21 cellular contexts compared by ENCODE assay signal in the genomic region with DNA sequence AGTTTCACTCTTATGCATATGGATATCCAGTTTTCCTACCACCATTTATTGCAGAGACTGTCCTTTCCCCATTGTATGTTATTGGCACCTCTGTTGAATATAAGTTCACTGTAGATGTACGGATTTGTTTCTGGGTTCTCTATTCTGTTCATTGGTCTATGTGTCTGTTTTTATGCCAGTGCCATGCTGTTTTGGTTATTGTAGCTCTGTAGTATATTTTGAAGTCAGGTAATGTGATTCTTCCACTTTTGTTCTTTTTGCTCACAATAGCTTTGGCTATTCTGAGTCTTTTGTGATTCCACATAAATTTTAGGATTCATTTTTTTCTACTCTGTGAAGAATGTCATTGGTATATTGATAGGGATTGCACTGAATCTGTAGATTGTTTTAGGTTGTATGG. TPM values are rescaled to one million over a fixed set of nuclear protein-coding genes. Genes with fewer than 3 reads are reported as not detected.
DNase-seq lines count a peak whose midpoint lies in the region; ATAC-seq, FAIRE-seq and TF ChIP-seq lines count a peak whose summit lies in the region.
"Had no signal": no experiment of that assay in that cellular context is flagged by ENCODE, and none has a peak within 500 bp of the region (broad histone marks: within the 10 kb centered on the region; RNA-seq: fewer than 3 reads in every experiment).

No MANE protein-coding gene starts in this region.

- TF ChIP-seq EP300 in K562 (IDR thresholded peaks at IDR 0.05; ENCODE audit: low read length): no peak

- no peaks in the 10 kb centered on the region for H3K27me3 Mint-ChIP-seq in nephron progenitor cell (ENCODE audit: low read depth, poor library complexity)
- H3K27me3 Mint-ChIP-seq in WTC11 (ENCODE audit: low read depth): no peaks in the 10 kb centered on the region
- H3K27me3 Mint-ChIP-seq: B cell; CD4-positive, alpha-beta T cell; CD8-positive, alpha-beta memory T cell had no signal

- H3K9me1 ChIP-seq in K562 (ENCODE audit: control insufficient read depth, insufficient read depth, low read length): no peaks in the 10 kb centered on the region

- TF ChIP-seq POLR2A in HCT116 (IDR thresholded peaks at IDR 0.05; ENCODE audit: borderline replicate concordance, extremely low read depth, insufficient read depth, insufficient read length) (no peak), K562 (conservative IDR thresholded peaks at IDR 0.05) (no peak)

- CTCF ChIA-PET in HCT116 (lab: Charles Lee) (no interaction called here), K562 (lab: Yijun Ruan, JAX; ENCODE audit: low intra/inter-chr PET ratio) (no interaction called here), mammary epithelial cell (lab: Charles Lee; ENCODE audit: low non-redundant PET) (no interaction called here), WTC11 (lab: Charles Lee) (interaction anchor here (1.0 kb wide), 1 partner anchor 48 kb away, joined by 3 read pairs; no protein-coding TSS in a partner anchor)

- no peak for TF ChIP-seq RAD21 in HCT116 (IDR thresholded peaks at IDR 0.05; ENCODE audit: low read depth)
- TF ChIP-seq RAD21 in K562 (CRISPR knock-in tag; conservative IDR thresholded peaks at IDR 0.05 in 1 of 2, IDR thresholded peaks at IDR 0.05 in 1 of 2): no peak

- in situ Hi-C loops in K562 (cut with MboI): no loop called here
- in situ Hi-C loops in mammary epithelial cell (cut with MboI; ENCODE audit: low sequenced_read_pairs in 2 of 2): no loop called here

- H3K27ac Mint-ChIP-seq in nephron progenitor cell: peak overlapping the region; percentile 22
- H3K27ac Mint-ChIP-seq in WTC11: no peak overlapping the region
- H3K27ac Mint-ChIP-seq: B cell; CD4-positive, alpha-beta T cell; GM23338 had no signal

- POLR2A ChIA-PET in HCT116 (lab: Charles Lee): no interaction called here
- POLR2A ChIA-PET in K562 (lab: Yijun Ruan, JAX): interaction anchor here (0.5 to 0.6 kb wide), 2 partner anchors 11 to 117 kb away, joined by 3 to 4 read pairs; no protein-coding TSS in a partner anchor
- POLR2A ChIA-PET in WTC11 (lab: Charles Lee): interaction anchor here (0.6 kb wide), 1 partner anchor 138 kb away, joined by 3 read pairs; no protein-coding TSS in a partner anchor

- H2AFZ ChIP-seq in HCT116 (ENCODE audit: low read depth, low read length, poor library complexity, severe bottlenecking) (no peak overlapping the region), K562 (ENCODE audit: low read depth, low read length) (no peak overlapping the region), mammary epithelial cell (ENCODE audit: low read depth, low read length) (no peak overlapping the region)
- H2AFZ ChIP-seq: GM23338 had no signal

- BruUV-seq in HCT116 (replicated peaks; lab: Mats Ljungman, UMichigan) (no TSS peak), K562 (replicated peaks; lab: Mats Ljungman, UMichigan) (no TSS peak), mammary epithelial cell (replicated peaks; lab: Mats Ljungman, UMichigan) (no TSS peak)

- no peak overlapping the region for H3K27ac ChIP-seq in HCT116 (ENCODE audit: low read depth, low read length)
- no peak overlapping the region for H3K27ac ChIP-seq in K562 (ENCODE audit: extremely low read depth, low read depth, low read length)
- no peak overlapping the region for H3K27ac ChIP-seq in mammary epithelial cell (ENCODE audit: insufficient read depth, low read depth, low read length)
- H3K27ac ChIP-seq: BLaER1, C4-2B had no signal

- H4K20me1 ChIP-seq in HCT116 (ENCODE audit: insufficient read depth) (no peaks in the 10 kb centered on the region), K562 (replicated peaks; ENCODE audit: control insufficient read depth, insufficient read depth, low read length) (no peaks in the 10 kb centered on the region), mammary epithelial cell (ENCODE audit: insufficient read depth, low read length) (no peaks in the 10 kb centered on the region)
- H4K20me1 ChIP-seq: BLaER1 had no signal

- dilution Hi-C loops in mammary epithelial cell (cut with HindIII; ENCODE audit: low sequenced_read_pairs): no loop called here

- whole genome bisulfite sequencing in K562 (ENCODE audit: insufficient coverage, low coverage, missing lambda C conversion rate): 11% methylated on average over 1 of the region's 1 CpG
- 62% methylated on average over 1 of the region's 1 CpG for WGBS in mammary epithelial cell (ENCODE audit: low coverage, missing lambda C conversion rate)

- H3K4me3 ChIP-seq in HCT116 (replicated peaks in 1 of 2; ENCODE audit: low read depth in 1 of 2, low read length in 2 of 2) (no peak overlapping the region), K562 (no peak overlapping the region), mammary epithelial cell (replicated peaks in 1 of 3; ENCODE audit: insufficient read depth in 1 of 3, low read depth in 2 of 3, low read length in 3 of 3) (no peak overlapping the region)
- H3K4me3 ChIP-seq: BLaER1, GM12878, GM23338, HAP-1 had no signal

- H3K36me3 ChIP-seq in HCT116 (ENCODE audit: control insufficient read depth in 1 of 2, insufficient read depth in 2 of 2, low read length in 2 of 2): no peaks in the 10 kb centered on the region
- H3K36me3 ChIP-seq in K562 (ENCODE audit: control insufficient read depth, insufficient read depth, low read length): no peaks in the 10 kb centered on the region
- no peaks in the 10 kb centered on the region for H3K36me3 ChIP-seq in mammary epithelial cell (ENCODE audit: insufficient read depth, low read length)
- H3K36me3 ChIP-seq: BLaER1 had no signal

- no peaks in the 10 kb centered on the region for H3K9me2 ChIP-seq in HCT116 (ENCODE audit: insufficient read depth)

- H3K4me1 ChIP-seq in HCT116 (ENCODE audit: control insufficient read depth in 1 of 2, insufficient read depth in 2 of 2, low read length in 2 of 2): no peaks in the 10 kb centered on the region
- H3K4me1 ChIP-seq in K562 (replicated peaks in 1 of 2; ENCODE audit: control insufficient read depth in 2 of 2, insufficient read depth in 2 of 2, low read length in 2 of 2): no peaks in the 10 kb centered on the region
- H3K4me1 ChIP-seq in mammary epithelial cell (ENCODE audit: insufficient read depth, low read length): no peaks in the 10 kb centered on the region
- H3K4me1 ChIP-seq: BLaER1 had no signal

- no peak for FAIRE-seq in K562 (lab: Jason Lieb, UNC)
- FAIRE-seq: D721Med, GM12878, GM19239, H54 had no signal

- H3K4me1 Mint-ChIP-seq in nephron progenitor cell: no peaks in the 10 kb centered on the region
- H3K4me1 Mint-ChIP-seq in WTC11: peaks cover 8% of the 10 kb centered on the region
- H3K4me1 Mint-ChIP-seq: CD8-positive, alpha-beta memory T cell had no signal

- H3K36me3 Mint-ChIP-seq in nephron progenitor cell (ENCODE audit: low read depth) (no peaks in the 10 kb centered on the region), WTC11 (no peaks in the 10 kb centered on the region)
- H3K36me3 Mint-ChIP-seq: CD8-positive, alpha-beta memory T cell had no signal

- H3K4me3 Mint-ChIP-seq in nephron progenitor cell (no peak overlapping the region), WTC11 (no peak overlapping the region)
- H3K4me3 Mint-ChIP-seq: B cell; CD4-positive, alpha-beta T cell; CD8-positive, alpha-beta memory T cell; GM23338 had no signal

- H3K9ac ChIP-seq in HCT116 (ENCODE audit: low read length) (no peak overlapping the region), K562 (ENCODE audit: insufficient read depth in 1 of 2, low read depth in 2 of 2, low read length in 2 of 2) (no peak overlapping the region), mammary epithelial cell (ENCODE audit: insufficient read depth, low read length) (no peak overlapping the region)
- H3K9ac ChIP-seq: BLaER1 had no signal

- H3K27me3 ChIP-seq in HCT116 (ENCODE audit: insufficient read depth, low read length) (no peaks in the 10 kb centered on the region), K562 (ENCODE audit: control insufficient read depth in 2 of 2, insufficient read depth in 2 of 2, low read length in 2 of 2) (no peaks in the 10 kb centered on the region), mammary epithelial cell (ENCODE audit: insufficient read depth, low read length) (no peaks in the 10 kb centered on the region)
- H3K27me3 ChIP-seq: BLaER1 had no signal

- TF ChIP-seq CTCF in HCT116 (IDR thresholded peaks at IDR 0.05 in 2 of 3, conservative IDR thresholded peaks at IDR 0.05 in 1 of 3; ENCODE audit: borderline replicate concordance in 1 of 3, insufficient read depth in 1 of 3, low read depth in 2 of 3, low read length in 2 of 3): no peak
- TF ChIP-seq CTCF in K562 (IDR thresholded peaks at IDR 0.05 in 2 of 3, conservative IDR thresholded peaks at IDR 0.05 in 1 of 3; ENCODE audit: insufficient read depth in 2 of 3, low read depth in 1 of 3, low read length in 3 of 3): no peak
- TF ChIP-seq CTCF in nephron progenitor cell (IDR thresholded peaks at IDR 0.05): no peak
- no peak for TF ChIP-seq CTCF in mammary epithelial cell (conservative IDR thresholded peaks at IDR 0.05 in 1 of 2, IDR thresholded peaks at IDR 0.05 in 1 of 2; ENCODE audit: extremely low read depth in 1 of 2, insufficient read depth in 1 of 2, low read depth in 1 of 2, low read length in 2 of 2)
- no peak for TF ChIP-seq CTCF in WTC11 (IDR thresholded peaks at IDR 0.05)

- RAD21 ChIA-PET in HCT116 (lab: Charles Lee; ENCODE audit: low non-redundant PET in 1 of 2, low total read pairs in 2 of 2, uncharacterized antibody in 2 of 2, unreplicated experiment in 2 of 2): no interaction called here

- peaks cover 0 to 9% of the 10 kb centered on the region in 2 experiments; a peak in 1 of 4 replicates for H3K9me3 ChIP-seq in HCT116 (ENCODE audit: control insufficient read depth in 1 of 2, insufficient read depth in 1 of 2, low read depth in 1 of 2, low read length in 2 of 2)
- no peaks in the 10 kb centered on the region for H3K9me3 ChIP-seq in K562 (replicated peaks; ENCODE audit: control insufficient read depth, insufficient read depth, low read depth, low read length)
- peaks cover 3% of the 10 kb centered on the region for H3K9me3 ChIP-seq in mammary epithelial cell (replicated peaks; ENCODE audit: insufficient read depth, low read length)

- no peaks in the 10 kb centered on the region for H3K79me2 ChIP-seq in HCT116 (ENCODE audit: insufficient read depth, low read length)
- H3K79me2 ChIP-seq in K562 (ENCODE audit: control insufficient read depth, insufficient read depth, low read length): no peaks in the 10 kb centered on the region
- H3K79me2 ChIP-seq in mammary epithelial cell (ENCODE audit: insufficient read depth, low read length): no peaks in the 10 kb centered on the region

- no peak for ATAC-seq in HCT116
- ATAC-seq in K562: no peak
- no peak for ATAC-seq in WTC11
- ATAC-seq: GM12878, GM23338 had no signal

- H3K9me3 Mint-ChIP-seq in nephron progenitor cell: peaks cover 45% of the 10 kb centered on the region
- H3K9me3 Mint-ChIP-seq in WTC11: peaks cover 20% of the 10 kb centered on the region
- H3K9me3 Mint-ChIP-seq: CD4-positive, alpha-beta T cell had no signal

- H3K4me2 ChIP-seq in HCT116 (ENCODE audit: low read length): no peak overlapping the region
- H3K4me2 ChIP-seq in K562 (ENCODE audit: insufficient read depth, low read length): no peak overlapping the region
- no peak overlapping the region for H3K4me2 ChIP-seq in mammary epithelial cell (ENCODE audit: insufficient read depth, low read depth, low read length)
- H3K4me2 ChIP-seq: BLaER1, GM23338 had no signal

- intact Hi-C loops in HCT116 (cut with micrococcal nuclease) (no loop called here), K562 (cut with micrococcal nuclease) (no loop called here), mammary epithelial cell (cut with micrococcal nuclease) (no loop called here)

- DNase-seq in HCT116 (ENCODE audit: low read depth, low spot score) (no peak), K562 (ENCODE audit: extremely low read depth in 1 of 4, low spot score in 3 of 4) (no peak), nephron progenitor cell (no peak), mammary epithelial cell (no peak), WTC11 (ENCODE audit: low spot score) (no peak), CD1c-positive myeloid dendritic cell (ENCODE audit: extremely low spot score) (no peak)
- DNase-seq: CD4-positive, alpha-beta T cell; CD8-positive, alpha-beta memory T cell; DMS 273 treated with DMSO at 0.1 percent for 48 hours; DMS79; EL; GDM1 had no signal

RNA-seq across cellular contexts. Expression of gene CCNB1, which starts 26.1 kb away (rescaled TPM):
- total RNA-seq in HCT116 (2021; ENCODE audit: unreplicated experiment): 281 TPM
- 279 and 300 TPM in 2 replicates for polyA plus RNA-seq in HCT116 (2012)
- total RNA-seq in K562 (2011; cell fraction: chromatin; rRNA removed; ENCODE audit: low replicate concordance): 73.7 and 121 TPM in 2 replicates
- 60.7 and 76.7 TPM in 2 replicates for total RNA-seq in K562 (2011; cell fraction: nucleolus; rRNA removed)
- total RNA-seq in K562 (2011; cell fraction: nucleoplasm; rRNA removed): 83.0 and 89.8 TPM in 2 replicates
- total RNA-seq in K562 (2014; rRNA removed): 165 and 208 TPM in 2 replicates
- total RNA-seq in K562 (2014; rRNA removed; fragmentation: Illumina TruSeq; extraction: Trizol): 271 and 288 TPM in 2 replicates
- 267 and 270 TPM in 2 replicates for total RNA-seq in K562 (2015; rRNA removed; fragmentation: Illumina TruSeq; extraction: Trizol)
- total RNA-seq in K562 (2021): 256 and 260 TPM in 2 replicates
- polyA plus RNA-seq in K562 (2011; rRNA removed): 306 and 361 TPM in 2 replicates
- polyA plus RNA-seq in K562 (2011; cell fraction: cytosol; rRNA removed): 87.6 and 130 TPM in 2 replicates
- polyA plus RNA-seq in K562 (2011; cell fraction: nucleus; rRNA removed): 127 and 167 TPM in 2 replicates
- polyA plus RNA-seq in K562 (2012): 165 and 326 TPM in 2 replicates
- polyA plus RNA-seq in K562 (2014; fragmentation: Illumina TruSeq; extraction: Trizol): 277 and 295 TPM in 2 replicates
- 100 to 1,000 TPM; 469 to 679 TPM for polyA plus RNA-seq in K562 (2014; fragmentation: Nextera tagmentation; extraction: Ambion mirVana)
- polyA plus RNA-seq in K562 (2014; rRNA removed): 231 and 236 TPM in 2 replicates
- 176 and 227 TPM in 2 replicates for polyA minus RNA-seq in K562 (2011; rRNA and poly(A)+ RNA removed)
- 95.8 and 118 TPM in 2 replicates for polyA minus RNA-seq in K562 (2011; cell fraction: cytosol; rRNA and poly(A)+ RNA removed)
- 32.0 and 58.3 TPM in 2 replicates for polyA minus RNA-seq in K562 (2011; cell fraction: nucleus; rRNA and poly(A)+ RNA removed)
- 100 to 1,000 TPM in 1 of 2 donors, 10 to 100 TPM in 1; 22.5 to 151 TPM for total RNA-seq in mammary epithelial cell
- polyA plus RNA-seq in mammary epithelial cell: 158 TPM
- 134 TPM for polyA minus RNA-seq in mammary epithelial cell
- total RNA-seq in WTC11 (2021): 277 to 312 TPM (median 282 TPM) in 3 replicates

RNA-seq across cellular contexts. Expression of gene SLC30A5, which starts 47.0 kb away (rescaled TPM):
- total RNA-seq in HCT116 (2021; ENCODE audit: unreplicated experiment) (50.0 TPM), K562 (2014; rRNA removed) (82.7 and 92.5 TPM in 2 replicates), K562 (2014; rRNA removed; fragmentation: Illumina TruSeq; extraction: Trizol) (62.5 and 74.6 TPM in 2 replicates), K562 (2015; rRNA removed; fragmentation: Illumina TruSeq; extraction: Trizol) (72.0 and 79.6 TPM in 2 replicates), K562 (2021) (52.8 and 54.6 TPM in 2 replicates), mammary epithelial cell (10 to 100 TPM; 47.8 to 48.5 TPM), WTC11 (2021) (32.2 to 37.4 TPM (median 34.1 TPM) in 3 replicates)
- polyA plus RNA-seq in HCT116 (2012): 24.1 and 40.2 TPM in 2 replicates
- total RNA-seq in K562 (2011; cell fraction: chromatin; rRNA removed; ENCODE audit: low replicate concordance): 49.3 and 95.0 TPM in 2 replicates
- 83.7 and 85.8 TPM in 2 replicates for total RNA-seq in K562 (2011; cell fraction: nucleolus; rRNA removed)
- 94.5 and 101 TPM in 2 replicates for total RNA-seq in K562 (2011; cell fraction: nucleoplasm; rRNA removed)
- polyA plus RNA-seq in K562 (2011; rRNA removed) (64.9 and 68.7 TPM in 2 replicates), K562 (2014; fragmentation: Illumina TruSeq; extraction: Trizol) (58.6 and 86.8 TPM in 2 replicates), K562 (2014; fragmentation: Nextera tagmentation; extraction: Ambion mirVana) (10 to 100 TPM; 22.9 to 27.1 TPM), K562 (2014; rRNA removed) (41.4 and 47.3 TPM in 2 replicates), mammary epithelial cell (17.7 TPM)
- 49.5 and 54.9 TPM in 2 replicates for polyA plus RNA-seq in K562 (2011; cell fraction: cytosol; rRNA removed)
- polyA plus RNA-seq in K562 (2011; cell fraction: nucleus; rRNA removed): 42.5 and 48.9 TPM in 2 replicates
- 36.6 and 59.2 TPM in 2 replicates for polyA plus RNA-seq in K562 (2012)
- 86.4 and 102 TPM in 2 replicates for polyA minus RNA-seq in K562 (2011; rRNA and poly(A)+ RNA removed)
- polyA minus RNA-seq in K562 (2011; cell fraction: cytosol; rRNA and poly(A)+ RNA removed): 53.2 and 76.2 TPM in 2 replicates
- 17.5 and 29.4 TPM in 2 replicates for polyA minus RNA-seq in K562 (2011; cell fraction: nucleus; rRNA and poly(A)+ RNA removed)
- 22.3 TPM for polyA minus RNA-seq in mammary epithelial cell

RNA-seq across cellular contexts. Expression of gene CENPH, which starts 48.6 kb away (rescaled TPM):
- total RNA-seq in HCT116 (2021; ENCODE audit: unreplicated experiment) (23.4 TPM), K562 (2014; rRNA removed) (77.2 and 111 TPM in 2 replicates), K562 (2014; rRNA removed; fragmentation: Illumina TruSeq; extraction: Trizol) (95.5 and 120 TPM in 2 replicates), K562 (2015; rRNA removed; fragmentation: Illumina TruSeq; extraction: Trizol) (66.9 and 71.6 TPM in 2 replicates), K562 (2021) (72.1 and 73.0 TPM in 2 replicates), mammary epithelial cell (10 to 100 TPM in 1 of 2 donors, 1 to 10 TPM in 1; 3.3 to 26.3 TPM), WTC11 (2021) (79.0 to 87.4 TPM (median 86.4 TPM) in 3 replicates)
- 12.8 and 16.1 TPM in 2 replicates for polyA plus RNA-seq in HCT116 (2012)
- total RNA-seq in K562 (2011; cell fraction: chromatin; rRNA removed; ENCODE audit: low replicate concordance): 15.7 and 27.1 TPM in 2 replicates
- total RNA-seq in K562 (2011; cell fraction: nucleolus; rRNA removed): 11.6 and 13.7 TPM in 2 replicates
- total RNA-seq in K562 (2011; cell fraction: nucleoplasm; rRNA removed): 19.9 and 24.4 TPM in 2 replicates
- polyA plus RNA-seq in K562 (2011; rRNA removed) (61.6 and 75.3 TPM in 2 replicates), K562 (2014; fragmentation: Illumina TruSeq; extraction: Trizol) (68.0 and 74.9 TPM in 2 replicates), K562 (2014; fragmentation: Nextera tagmentation; extraction: Ambion mirVana) (10 to 100 TPM; 10.5 to 18.2 TPM), K562 (2014; rRNA removed) (103 and 124 TPM in 2 replicates), mammary epithelial cell (12.6 TPM)
- 34.2 and 69.1 TPM in 2 replicates for polyA plus RNA-seq in K562 (2011; cell fraction: cytosol; rRNA removed)
- polyA plus RNA-seq in K562 (2011; cell fraction: nucleus; rRNA removed): 8.4 and 11.6 TPM in 2 replicates
- polyA plus RNA-seq in K562 (2012): 49.7 and 114 TPM in 2 replicates
- 16.9 and 25.9 TPM in 2 replicates for polyA minus RNA-seq in K562 (2011; rRNA and poly(A)+ RNA removed)
- polyA minus RNA-seq in K562 (2011; cell fraction: cytosol; rRNA and poly(A)+ RNA removed): 20.0 and 26.2 TPM in 2 replicates
- 8.3 and 16.7 TPM in 2 replicates for polyA minus RNA-seq in K562 (2011; cell fraction: nucleus; rRNA and poly(A)+ RNA removed)
- polyA minus RNA-seq in mammary epithelial cell: 3.4 TPM
